In genomic region chr4:104128850-104129213, GRCh38 we compare ENCODE assay signal across 1 cellular context.
A peak's percentile ranks its signal among the peaks of the same experiment; 100 is the strongest.
TF ChIP-seq lines count a peak whose summit lies in the region.

No MANE protein-coding gene starts in this region.

TF ChIP-seq in HepG2, 621 proteins besides CTCF, POLR2A, EP300 and RAD21 (continued from another document):
- TF ChIP-seq ZNF577 (CRISPR knock-in tag; IDR thresholded peaks at IDR 0.05; ENCODE audit: borderline replicate concordance, low read depth) (no peak), RNF219 (CRISPR knock-in tag; IDR thresholded peaks at IDR 0.05) (no peak), IRX3 (CRISPR knock-in tag; IDR thresholded peaks at IDR 0.05; ENCODE audit: borderline replicate concordance, low read depth) (no peak), HDAC2 (CRISPR knock-in tag; IDR thresholded peaks at IDR 0.05) (peak; percentile 34; the same call in 1 of the 2 replicates), RXRB (CRISPR knock-in tag; IDR thresholded peaks at IDR 0.05; ENCODE audit: borderline replicate concordance) (no peak), RBFOX2 (IDR thresholded peaks at IDR 0.05; ENCODE audit: low read depth, low read length) (no peak), MEIS1 (CRISPR knock-in tag; IDR thresholded peaks at IDR 0.05; ENCODE audit: borderline replicate concordance) (no peak), SOX5 (CRISPR knock-in tag; IDR thresholded peaks at IDR 0.05; ENCODE audit: borderline replicate concordance) (peak; percentile 23; the same call in 1 of the 2 replicates), ZFP36 (IDR thresholded peaks at IDR 0.05; ENCODE audit: borderline replicate concordance, low read depth, low read length, partially characterized antibody) (no peak), HMG20B (CRISPR knock-in tag; conservative IDR thresholded peaks at IDR 0.05) (no peak), HOMEZ (CRISPR knock-in tag; IDR thresholded peaks at IDR 0.05; ENCODE audit: low read depth) (peak; percentile 86; the same call in 1 of the 2 replicates), NCOA2 (CRISPR knock-in tag; IDR thresholded peaks at IDR 0.05) (peak; percentile 73), RNF2 (conservative IDR thresholded peaks at IDR 0.05; ENCODE audit: low read depth) (no peak), ZMYM2 (CRISPR knock-in tag; IDR thresholded peaks at IDR 0.05) (no peak), FOXA1 (IDR thresholded peaks at IDR 0.05) (0 out of 2 replicates have a peak, but pooled peaks have one; percentile 26), FOXA1 (CRISPR knock-in tag; IDR thresholded peaks at IDR 0.05) (peak; percentile 84), MEIS2 (CRISPR knock-in tag; IDR thresholded peaks at IDR 0.05) (no peak), ZNF407 (CRISPR knock-in tag; IDR thresholded peaks at IDR 0.05; ENCODE audit: not compliant biosample characterization) (no peak), SNAPC5 (CRISPR knock-in tag; IDR thresholded peaks at IDR 0.05; ENCODE audit: borderline replicate concordance) (no peak), HOXA5 (CRISPR knock-in tag; IDR thresholded peaks at IDR 0.05) (peak; percentile 56; the same call in 1 of the 2 replicates), SKI (IDR thresholded peaks at IDR 0.05; ENCODE audit: partially characterized antibody) (no peak), IKZF5 (CRISPR knock-in tag; IDR thresholded peaks at IDR 0.05) (0 out of 2 replicates have a peak, but pooled peaks have one; percentile 39), SMAD3 (CRISPR knock-in tag; IDR thresholded peaks at IDR 0.05) (no peak), RBM39 (IDR thresholded peaks at IDR 0.05; ENCODE audit: low read depth, low read length, poor library complexity, severe bottlenecking) (no peak), FOXK1 (CRISPR knock-in tag; IDR thresholded peaks at IDR 0.05; ENCODE audit: borderline replicate concordance, low read depth) (peak; percentile 80; the same call in 1 of the 2 replicates), ZNF281 (CRISPR knock-in tag; IDR thresholded peaks at IDR 0.05; ENCODE audit: borderline replicate concordance) (peak; percentile 79), SP140L (CRISPR knock-in tag; IDR thresholded peaks at IDR 0.05; ENCODE audit: borderline replicate concordance) (no peak), ZNF282 (IDR thresholded peaks at IDR 0.05; ENCODE audit: partially characterized antibody) (no peak), NRL (CRISPR knock-in tag; IDR thresholded peaks at IDR 0.05; ENCODE audit: borderline replicate concordance) (no peak)
